ENCODE assay signal across 15 cellular contexts in genomic region chr10:126302831-126303230, GRCh38.
A peak's percentile ranks its signal among the peaks of the same experiment; 100 is the strongest.
DNase-seq lines count a peak whose midpoint lies in the region; ATAC-seq and TF ChIP-seq lines count a peak whose summit lies in the region.
"Had no signal": no experiment of that assay in that cellular context is flagged by ENCODE, and none has a peak within 500 bp of the region (broad histone marks: within the 10 kb centered on the region; RNA-seq: fewer than 3 reads in every experiment).

No MANE protein-coding gene starts in this region.

- peaks cover 24% of the 10 kb centered on the region for H3K4me1 ChIP-seq in neural progenitor cell

- no peak overlapping the region for H3K9ac ChIP-seq in neural progenitor cell

- no peaks in the 10 kb centered on the region for H3K36me3 Mint-ChIP-seq in neural progenitor cell
- H3K36me3 Mint-ChIP-seq: stimulated activated memory B cell treated with anti-CD40 and anti-IgM and Interleukin-4, amounts not matched to agents 10 μg/mL and 1 μg/mL and 100 μg/mL, for 72 hours had no signal

- no peaks in the 10 kb centered on the region for H4K20me1 ChIP-seq in neural progenitor cell (ENCODE audit: low read depth)

- H3K27ac ChIP-seq in neural progenitor cell = peak overlapping the region; percentile 68

- DNase-seq in AG10803 (ENCODE audit: low read depth) (no peak), Kasumi-1 (lab: John Stamatoyannopoulos, UW) (peak; percentile 50 to 63), epithelial cell of esophagus (ENCODE audit: low read depth) (peak; percentile 9), neural progenitor cell (ENCODE audit: low spot score) (peak; percentile 32), MV-4-11 (lab: John Stamatoyannopoulos, UW) (no peak), NCI-H774 (lab: John Stamatoyannopoulos, UW) (no peak), T1000 (lab: John Stamatoyannopoulos, UW) (no peak)
- DNase-seq: amniotic stem cell; MG63; NCI-H446; stimulated activated CD4-positive, alpha-beta T cell treated with anti-CD3 and anti-CD28 coated beads, Interleukin-2, amount 100 ng/mL, for 24 hours had no signal

- H2AFZ ChIP-seq in neural progenitor cell (replicated peaks) = peak overlapping the region; percentile 19

- H3K4me3 ChIP-seq in AG10803 (ENCODE audit: low read length) (no peak overlapping the region), epithelial cell of esophagus (ENCODE audit: low read length) (no peak overlapping the region), neural progenitor cell (no peak overlapping the region)
- H3K4me3 ChIP-seq: lung, MG63 had no signal

- H3K27ac Mint-ChIP-seq in neural progenitor cell = no peak overlapping the region
- H3K27ac Mint-ChIP-seq: progenitor cell of endocrine pancreas; stimulated activated memory B cell treated with anti-CD40 and anti-IgM and Interleukin-4, amounts not matched to agents 10 μg/mL and 1 μg/mL and 100 μg/mL, for 72 hours had no signal

- peaks cover 4% of the 10 kb centered on the region for H3K4me1 Mint-ChIP-seq in neural progenitor cell
- H3K4me1 Mint-ChIP-seq: stimulated activated memory B cell treated with anti-CD40 and anti-IgM and Interleukin-4, amounts not matched to agents 10 μg/mL and 1 μg/mL and 100 μg/mL, for 72 hours had no signal

- H3K9me3 ChIP-seq in neural progenitor cell (ENCODE audit: low read depth) = no peaks in the 10 kb centered on the region

- peak overlapping the region; percentile 50 for H3K4me2 ChIP-seq in neural progenitor cell

- H3K4me3 Mint-ChIP-seq in neural progenitor cell = no peak overlapping the region
- H3K4me3 Mint-ChIP-seq: stimulated activated memory B cell treated with anti-CD40 and anti-IgM and Interleukin-4, amounts not matched to agents 10 μg/mL and 1 μg/mL and 100 μg/mL, for 72 hours had no signal

- no peak for ATAC-seq in GM19463 (IDR thresholded peaks at IDR 0.05; ENCODE audit: unreplicated experiment)
- ATAC-seq: stimulated activated memory B cell treated with anti-CD40 and anti-IgM and Interleukin-4, amounts not matched to agents 10 μg/mL and 1 μg/mL and 100 μg/mL, for 72 hours had no signal

- H3K27me3 Mint-ChIP-seq in neural progenitor cell (ENCODE audit: insufficient read depth, low read depth) = no peaks in the 10 kb centered on the region
- H3K27me3 Mint-ChIP-seq: stimulated activated memory B cell treated with anti-CD40 and anti-IgM and Interleukin-4, amounts not matched to agents 10 μg/mL and 1 μg/mL and 100 μg/mL, for 72 hours had no signal

- no peaks in the 10 kb centered on the region for H3K9me3 Mint-ChIP-seq in neural progenitor cell

- no peaks in the 10 kb centered on the region for H3K36me3 ChIP-seq in neural progenitor cell
- H3K36me3 ChIP-seq: MG63 had no signal

- peaks cover 21% of the 10 kb centered on the region for H3F3A ChIP-seq in neural progenitor cell (ENCODE audit: low read depth)

- TF ChIP-seq CTCF in AG10803 (conservative IDR thresholded peaks at IDR 0.05; ENCODE audit: low read length) (peak; percentile 37), epithelial cell of esophagus (IDR thresholded peaks at IDR 0.05; ENCODE audit: insufficient read depth, low read depth, low read length, missing control alignments) (peak; percentile 28), neural progenitor cell (IDR thresholded peaks at IDR 0.05) (peak; percentile 40)

- no peaks in the 10 kb centered on the region for H3K27me3 ChIP-seq in neural progenitor cell
- H3K27me3 ChIP-seq: MG63 had no signal

- no peaks in the 10 kb centered on the region for H3K79me2 ChIP-seq in neural progenitor cell (ENCODE audit: low read depth)

Comparison
In these comparisons a context has a peak if more than half of its experiments do, and no peak if none do; other contexts are left out.
1. DNase-seq: peak in Kasumi-1 (2 of 2), epithelial cell of esophagus (single experiment) and neural progenitor cell (single experiment); none in AG10803 (single experiment), MV-4-11 (single experiment), NCI-H774 (single experiment) and T1000 (single experiment).
2. Peak in every context shown above with its lines, with median percentiles within 50 percentile points of each other: CTCF ChIP-seq.